Comparison of ENCODE assay signal across 1 cellular context in the genomic region with DNA sequence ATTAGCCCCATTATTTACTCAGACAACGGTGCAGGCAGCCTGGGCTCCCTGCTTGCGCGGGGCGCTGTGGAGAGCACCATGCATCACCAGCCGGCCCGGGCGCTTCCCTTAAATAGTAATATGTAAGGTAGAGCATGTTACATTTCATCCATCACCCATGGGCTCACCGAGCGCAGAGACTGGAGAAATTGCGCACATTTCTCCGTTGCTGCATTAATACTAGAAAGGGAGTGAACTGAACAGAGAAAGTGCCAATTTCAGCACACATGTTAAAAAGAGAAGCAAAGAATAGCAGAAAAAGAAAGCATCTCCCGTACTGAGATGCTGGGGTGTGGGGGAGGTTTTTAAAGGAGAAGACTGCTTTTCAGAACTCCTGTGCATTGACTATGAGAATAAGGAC.
TF ChIP-seq lines count a peak whose summit lies in the region.

No MANE protein-coding gene starts in this region.

TF ChIP-seq in GM23338, 12 proteins besides CTCF, POLR2A, EP300 and RAD21 (continued from another document):
- TF ChIP-seq EZH2 (IDR thresholded peaks at IDR 0.05; ENCODE audit: low read depth, unreplicated experiment) (no peak), NANOG (IDR thresholded peaks at IDR 0.05; ENCODE audit: borderline replicate concordance) (no peak), REST (IDR thresholded peaks at IDR 0.05; ENCODE audit: unreplicated experiment) (no peak), JUNB (IDR thresholded peaks at IDR 0.05; ENCODE audit: unreplicated experiment) (no peak), CREB1 (CRISPR knock-in tag; IDR thresholded peaks at IDR 0.05; ENCODE audit: low read depth) (no peak), ZNF462 (CRISPR knock-in tag; IDR thresholded peaks at IDR 0.05) (no peak)
